In genomic region chr5:174378116-174378874, GRCh38 we compare ENCODE assay signal across 14 cellular contexts.
"Had no signal": no experiment of that assay in that cellular context is flagged by ENCODE, and none has a peak within 500 bp of the region (broad histone marks: within the 10 kb centered on the region; RNA-seq: fewer than 3 reads in every experiment).

No MANE protein-coding gene starts in this region.

- H3K4me3 Mint-ChIP-seq: dendritic cell treated with granulocyte-macrophage colony-stimulating factor and Interleukin-4, amounts not matched to agents 40 ng/mL and 50 ng/mL, for 4 days; effector memory CD8-positive, alpha-beta T cell; naive thymus-derived CD4-positive, alpha-beta T cell had no signal

- H3K27me3 Mint-ChIP-seq: dendritic cell treated with granulocyte-macrophage colony-stimulating factor and Interleukin-4, amounts not matched to agents 40 ng/mL and 50 ng/mL, for 4 days; effector memory CD8-positive, alpha-beta T cell had no signal

- DNase-seq: effector memory CD8-positive, alpha-beta T cell; erythroblast; foreskin melanocyte; head of caudate nucleus; kidney glomerular epithelial cell; mammary epithelial cell; naive thymus-derived CD4-positive, alpha-beta T cell; posterior cingulate gyrus; stimulated activated naive CD4-positive, alpha-beta T cell; stomach; substantia nigra; upper lobe of left lung; uterus had no signal

- H3K36me3 Mint-ChIP-seq: naive thymus-derived CD4-positive, alpha-beta T cell had no signal

- H3K9me3 Mint-ChIP-seq: dendritic cell treated with granulocyte-macrophage colony-stimulating factor and Interleukin-4, amounts not matched to agents 40 ng/mL and 50 ng/mL, for 4 days had no signal

- H3K27ac Mint-ChIP-seq: dendritic cell treated with granulocyte-macrophage colony-stimulating factor and Interleukin-4, amounts not matched to agents 40 ng/mL and 50 ng/mL, for 4 days; effector memory CD8-positive, alpha-beta T cell; naive thymus-derived CD4-positive, alpha-beta T cell had no signal

- H3K4me1 Mint-ChIP-seq: naive thymus-derived CD4-positive, alpha-beta T cell had no signal
